ENCODE assay signal across 2 cellular contexts in the genomic region with DNA sequence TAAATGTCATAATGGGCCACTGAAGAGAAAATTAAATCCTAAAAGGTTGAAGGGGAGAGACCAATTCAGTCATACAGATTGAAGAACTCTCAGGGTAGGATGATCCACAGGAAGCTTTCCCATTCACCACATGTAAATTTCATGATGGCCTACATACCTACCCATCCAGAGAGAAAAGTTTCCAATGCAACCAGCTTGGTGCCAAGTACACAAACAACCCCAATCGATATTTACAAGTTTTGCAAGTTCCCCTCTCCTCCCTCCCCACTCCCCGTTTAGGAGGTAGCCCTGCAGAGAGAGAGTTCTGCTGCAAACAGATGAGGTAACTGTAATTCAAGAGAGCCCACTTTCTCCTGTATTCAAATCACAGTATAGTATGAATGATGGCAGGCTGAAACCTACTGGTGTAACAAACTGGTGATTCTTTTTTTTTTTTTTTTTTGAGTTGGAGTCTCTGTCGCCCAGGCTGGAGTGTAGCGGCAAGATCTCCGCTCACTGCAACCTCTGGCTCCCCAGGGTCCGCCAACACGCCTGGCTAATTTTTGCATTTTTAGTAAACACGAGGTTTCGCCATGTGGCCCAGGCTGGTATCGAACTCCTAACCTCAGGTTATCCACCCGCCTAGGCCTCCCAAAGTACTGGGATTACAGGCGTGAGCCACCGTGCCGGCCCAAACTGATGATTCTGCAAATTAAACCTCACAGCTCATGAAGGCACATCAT.
TF ChIP-seq lines count a peak whose summit lies in the region.

No MANE protein-coding gene starts in this region.

TF ChIP-seq in HEK293, 187 proteins besides CTCF, POLR2A, EP300 and RAD21 (continues in another document):
- TF ChIP-seq REPIN1 (tag by site-specific recombination; IDR thresholded peaks at IDR 0.05; ENCODE audit: low read depth) (no peak), PRDM1 (tag by site-specific recombination; IDR thresholded peaks at IDR 0.05) (0 out of 2 replicates have a peak, but pooled peaks have one; percentile 30), ZNF621 (tag by site-specific recombination; IDR thresholded peaks at IDR 0.05) (no peak), ZNF530 (tag by site-specific recombination; IDR thresholded peaks at IDR 0.05; ENCODE audit: low read depth) (no peak), ZNF473 (tag by site-specific recombination; IDR thresholded peaks at IDR 0.05) (no peak), ZEB2 (tag by site-specific recombination; IDR thresholded peaks at IDR 0.05) (no peak), ZIC2 (tag by site-specific recombination; IDR thresholded peaks at IDR 0.05) (peak; percentile 58), GLI4 (tag by site-specific recombination; IDR thresholded peaks at IDR 0.05) (no peak), ZFP41 (tag by site-specific recombination; IDR thresholded peaks at IDR 0.05; ENCODE audit: borderline replicate concordance) (no peak), SP3 (tag by site-specific recombination; IDR thresholded peaks at IDR 0.05) (no peak)
- TF ChIP-seq, protein P1, sequence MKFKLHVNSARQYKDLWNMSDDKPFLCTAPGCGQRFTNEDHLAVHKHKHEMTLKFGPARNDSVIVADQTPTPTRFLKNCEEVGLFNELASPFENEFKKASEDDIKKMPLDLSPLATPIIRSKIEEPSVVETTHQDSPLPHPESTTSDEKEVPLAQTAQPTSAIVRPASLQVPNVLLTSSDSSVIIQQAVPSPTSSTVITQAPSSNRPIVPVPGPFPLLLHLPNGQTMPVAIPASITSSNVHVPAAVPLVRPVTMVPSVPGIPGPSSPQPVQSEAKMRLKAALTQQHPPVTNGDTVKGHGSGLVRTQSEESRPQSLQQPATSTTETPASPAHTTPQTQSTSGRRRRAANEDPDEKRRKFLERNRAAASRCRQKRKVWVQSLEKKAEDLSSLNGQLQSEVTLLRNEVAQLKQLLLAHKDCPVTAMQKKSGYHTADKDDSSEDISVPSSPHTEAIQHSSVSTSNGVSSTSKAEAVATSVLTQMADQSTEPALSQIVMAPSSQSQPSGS (tag by site-specific recombination; IDR thresholded peaks at IDR 0.05; ENCODE audit: low read depth) = peak; percentile 47; the same call in 1 of the 2 replicates
- TF ChIP-seq, protein P2, sequence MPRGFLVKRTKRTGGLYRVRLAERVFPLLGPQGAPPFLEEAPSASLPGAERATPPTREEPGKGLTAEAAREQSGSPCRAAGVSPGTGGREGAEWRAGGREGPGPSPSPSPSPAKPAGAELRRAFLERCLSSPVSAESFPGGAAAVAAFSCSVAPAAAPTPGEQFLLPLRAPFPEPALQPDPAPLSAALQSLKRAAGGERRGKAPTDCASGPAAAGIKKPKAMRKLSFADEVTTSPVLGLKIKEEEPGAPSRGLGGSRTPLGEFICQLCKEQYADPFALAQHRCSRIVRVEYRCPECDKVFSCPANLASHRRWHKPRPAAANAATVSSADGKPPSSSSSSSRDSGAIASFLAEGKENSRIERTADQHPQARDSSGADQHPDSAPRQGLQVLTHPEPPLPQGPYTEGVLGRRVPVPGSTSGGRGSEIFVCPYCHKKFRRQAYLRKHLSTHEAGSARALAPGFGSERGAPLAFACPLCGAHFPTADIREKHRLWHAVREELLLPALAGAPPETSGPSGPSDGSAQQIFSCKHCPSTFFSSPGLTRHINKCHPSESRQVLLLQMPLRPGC (tag by site-specific recombination; IDR thresholded peaks at IDR 0.05) = no peak
- TF ChIP-seq, protein P3, sequence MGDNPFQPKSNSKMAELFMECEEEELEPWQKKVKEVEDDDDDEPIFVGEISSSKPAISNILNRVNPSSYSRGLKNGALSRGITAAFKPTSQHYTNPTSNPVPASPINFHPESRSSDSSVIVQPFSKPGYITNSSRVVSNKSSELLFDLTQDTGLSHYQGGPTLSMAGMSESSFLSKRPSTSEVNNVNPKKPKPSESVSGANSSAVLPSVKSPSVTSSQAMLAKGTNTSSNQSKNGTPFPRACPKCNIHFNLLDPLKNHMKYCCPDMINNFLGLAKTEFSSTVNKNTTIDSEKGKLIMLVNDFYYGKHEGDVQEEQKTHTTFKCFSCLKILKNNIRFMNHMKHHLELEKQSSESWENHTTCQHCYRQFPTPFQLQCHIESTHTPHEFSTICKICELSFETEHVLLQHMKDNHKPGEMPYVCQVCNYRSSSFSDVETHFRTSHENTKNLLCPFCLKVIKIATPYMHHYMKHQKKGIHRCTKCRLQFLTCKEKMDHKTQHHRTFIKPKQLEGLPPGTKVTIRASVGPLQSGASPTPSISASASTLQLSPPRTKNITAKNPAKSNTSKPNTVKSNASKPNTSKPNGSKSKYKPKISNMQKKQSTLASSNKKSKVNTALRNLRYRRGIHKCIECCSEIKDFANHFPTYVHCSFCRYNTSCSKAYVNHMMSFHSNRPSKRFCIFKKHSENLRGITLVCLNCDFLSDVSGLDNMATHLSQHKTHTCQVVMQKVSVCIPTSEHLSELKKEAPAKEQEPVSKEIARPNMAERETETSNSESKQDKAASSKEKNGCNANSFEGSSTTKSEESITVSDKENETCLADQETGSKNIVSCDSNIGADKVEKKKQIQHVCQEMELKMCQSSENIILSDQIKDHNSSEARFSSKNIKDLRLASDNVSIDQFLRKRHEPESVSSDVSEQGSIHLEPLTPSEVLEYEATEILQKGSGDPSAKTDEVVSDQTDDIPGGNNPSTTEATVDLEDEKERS (tag by site-specific recombination; IDR thresholded peaks at IDR 0.05) = no peak
- TF ChIP-seq, protein P4, sequence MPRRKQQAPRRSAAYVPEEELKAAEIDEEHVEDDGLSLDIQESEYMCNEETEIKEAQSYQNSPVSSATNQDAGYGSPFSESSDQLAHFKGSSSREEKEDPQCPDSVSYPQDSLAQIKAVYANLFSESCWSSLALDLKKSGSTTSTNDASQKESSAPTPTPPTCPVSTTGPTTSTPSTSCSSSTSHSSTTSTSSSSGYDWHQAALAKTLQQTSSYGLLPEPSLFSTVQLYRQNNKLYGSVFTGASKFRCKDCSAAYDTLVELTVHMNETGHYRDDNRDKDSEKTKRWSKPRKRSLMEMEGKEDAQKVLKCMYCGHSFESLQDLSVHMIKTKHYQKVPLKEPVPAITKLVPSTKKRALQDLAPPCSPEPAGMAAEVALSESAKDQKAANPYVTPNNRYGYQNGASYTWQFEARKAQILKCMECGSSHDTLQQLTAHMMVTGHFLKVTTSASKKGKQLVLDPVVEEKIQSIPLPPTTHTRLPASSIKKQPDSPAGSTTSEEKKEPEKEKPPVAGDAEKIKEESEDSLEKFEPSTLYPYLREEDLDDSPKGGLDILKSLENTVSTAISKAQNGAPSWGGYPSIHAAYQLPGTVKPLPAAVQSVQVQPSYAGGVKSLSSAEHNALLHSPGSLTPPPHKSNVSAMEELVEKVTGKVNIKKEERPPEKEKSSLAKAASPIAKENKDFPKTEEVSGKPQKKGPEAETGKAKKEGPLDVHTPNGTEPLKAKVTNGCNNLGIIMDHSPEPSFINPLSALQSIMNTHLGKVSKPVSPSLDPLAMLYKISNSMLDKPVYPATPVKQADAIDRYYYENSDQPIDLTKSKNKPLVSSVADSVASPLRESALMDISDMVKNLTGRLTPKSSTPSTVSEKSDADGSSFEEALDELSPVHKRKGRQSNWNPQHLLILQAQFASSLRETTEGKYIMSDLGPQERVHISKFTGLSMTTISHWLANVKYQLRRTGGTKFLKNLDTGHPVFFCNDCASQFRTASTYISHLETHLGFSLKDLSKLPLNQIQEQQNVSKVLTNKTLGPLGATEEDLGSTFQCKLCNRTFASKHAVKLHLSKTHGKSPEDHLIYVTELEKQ (tag by site-specific recombination; IDR thresholded peaks at IDR 0.05; ENCODE audit: borderline replicate concordance) = no peak

TF ChIP-seq in SK-N-SH, 30 proteins besides CTCF, POLR2A, EP300 and RAD21:
- TF ChIP-seq, protein P5, sequence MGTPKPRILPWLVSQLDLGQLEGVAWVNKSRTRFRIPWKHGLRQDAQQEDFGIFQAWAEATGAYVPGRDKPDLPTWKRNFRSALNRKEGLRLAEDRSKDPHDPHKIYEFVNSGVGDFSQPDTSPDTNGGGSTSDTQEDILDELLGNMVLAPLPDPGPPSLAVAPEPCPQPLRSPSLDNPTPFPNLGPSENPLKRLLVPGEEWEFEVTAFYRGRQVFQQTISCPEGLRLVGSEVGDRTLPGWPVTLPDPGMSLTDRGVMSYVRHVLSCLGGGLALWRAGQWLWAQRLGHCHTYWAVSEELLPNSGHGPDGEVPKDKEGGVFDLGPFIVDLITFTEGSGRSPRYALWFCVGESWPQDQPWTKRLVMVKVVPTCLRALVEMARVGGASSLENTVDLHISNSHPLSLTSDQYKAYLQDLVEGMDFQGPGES (IDR thresholded peaks at IDR 0.05; ENCODE audit: low read depth, low read length) = no peak
- TF ChIP-seq SIN3A (IDR thresholded peaks at IDR 0.05; ENCODE audit: borderline replicate concordance, low read depth, low read length) (no peak), FOXJ3 (CRISPR knock-in tag; IDR thresholded peaks at IDR 0.05) (no peak), YY1 (IDR thresholded peaks at IDR 0.05; ENCODE audit: low read depth) (no peak), MXI1 (IDR thresholded peaks at IDR 0.05; ENCODE audit: low read depth, low read length) (no peak), EZH2phosphoT487 (IDR thresholded peaks at IDR 0.05; ENCODE audit: borderline replicate concordance, low read depth) (no peak), CHD2 (IDR thresholded peaks at IDR 0.05; ENCODE audit: low read length, partially characterized antibody) (no peak), ELF1 (IDR thresholded peaks at IDR 0.05) (no peak), GABPA (IDR thresholded peaks at IDR 0.05; ENCODE audit: low read depth) (no peak), RCOR1 (IDR thresholded peaks at IDR 0.05; ENCODE audit: low read length) (no peak), TCF12 (IDR thresholded peaks at IDR 0.05) (no peak)
- TF ChIP-seq, protein P6, sequence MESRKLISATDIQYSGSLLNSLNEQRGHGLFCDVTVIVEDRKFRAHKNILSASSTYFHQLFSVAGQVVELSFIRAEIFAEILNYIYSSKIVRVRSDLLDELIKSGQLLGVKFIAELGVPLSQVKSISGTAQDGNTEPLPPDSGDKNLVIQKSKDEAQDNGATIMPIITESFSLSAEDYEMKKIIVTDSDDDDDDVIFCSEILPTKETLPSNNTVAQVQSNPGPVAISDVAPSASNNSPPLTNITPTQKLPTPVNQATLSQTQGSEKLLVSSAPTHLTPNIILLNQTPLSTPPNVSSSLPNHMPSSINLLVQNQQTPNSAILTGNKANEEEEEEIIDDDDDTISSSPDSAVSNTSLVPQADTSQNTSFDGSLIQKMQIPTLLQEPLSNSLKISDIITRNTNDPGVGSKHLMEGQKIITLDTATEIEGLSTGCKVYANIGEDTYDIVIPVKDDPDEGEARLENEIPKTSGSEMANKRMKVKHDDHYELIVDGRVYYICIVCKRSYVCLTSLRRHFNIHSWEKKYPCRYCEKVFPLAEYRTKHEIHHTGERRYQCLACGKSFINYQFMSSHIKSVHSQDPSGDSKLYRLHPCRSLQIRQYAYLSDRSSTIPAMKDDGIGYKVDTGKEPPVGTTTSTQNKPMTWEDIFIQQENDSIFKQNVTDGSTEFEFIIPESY (IDR thresholded peaks at IDR 0.05; ENCODE audit: borderline replicate concordance, low read depth) = no peak
- TF ChIP-seq, protein P7, sequence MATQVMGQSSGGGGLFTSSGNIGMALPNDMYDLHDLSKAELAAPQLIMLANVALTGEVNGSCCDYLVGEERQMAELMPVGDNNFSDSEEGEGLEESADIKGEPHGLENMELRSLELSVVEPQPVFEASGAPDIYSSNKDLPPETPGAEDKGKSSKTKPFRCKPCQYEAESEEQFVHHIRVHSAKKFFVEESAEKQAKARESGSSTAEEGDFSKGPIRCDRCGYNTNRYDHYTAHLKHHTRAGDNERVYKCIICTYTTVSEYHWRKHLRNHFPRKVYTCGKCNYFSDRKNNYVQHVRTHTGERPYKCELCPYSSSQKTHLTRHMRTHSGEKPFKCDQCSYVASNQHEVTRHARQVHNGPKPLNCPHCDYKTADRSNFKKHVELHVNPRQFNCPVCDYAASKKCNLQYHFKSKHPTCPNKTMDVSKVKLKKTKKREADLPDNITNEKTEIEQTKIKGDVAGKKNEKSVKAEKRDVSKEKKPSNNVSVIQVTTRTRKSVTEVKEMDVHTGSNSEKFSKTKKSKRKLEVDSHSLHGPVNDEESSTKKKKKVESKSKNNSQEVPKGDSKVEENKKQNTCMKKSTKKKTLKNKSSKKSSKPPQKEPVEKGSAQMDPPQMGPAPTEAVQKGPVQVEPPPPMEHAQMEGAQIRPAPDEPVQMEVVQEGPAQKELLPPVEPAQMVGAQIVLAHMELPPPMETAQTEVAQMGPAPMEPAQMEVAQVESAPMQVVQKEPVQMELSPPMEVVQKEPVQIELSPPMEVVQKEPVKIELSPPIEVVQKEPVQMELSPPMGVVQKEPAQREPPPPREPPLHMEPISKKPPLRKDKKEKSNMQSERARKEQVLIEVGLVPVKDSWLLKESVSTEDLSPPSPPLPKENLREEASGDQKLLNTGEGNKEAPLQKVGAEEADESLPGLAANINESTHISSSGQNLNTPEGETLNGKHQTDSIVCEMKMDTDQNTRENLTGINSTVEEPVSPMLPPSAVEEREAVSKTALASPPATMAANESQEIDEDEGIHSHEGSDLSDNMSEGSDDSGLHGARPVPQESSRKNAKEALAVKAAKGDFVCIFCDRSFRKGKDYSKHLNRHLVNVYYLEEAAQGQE (IDR thresholded peaks at IDR 0.05; ENCODE audit: low read depth, low read length) = no peak
